In genomic region chr11:131888230-131888826, GRCh38 we compare ENCODE assay signal across 10 cellular contexts.
A peak's percentile ranks its signal among the peaks of the same experiment; 100 is the strongest.
DNase-seq lines count a peak whose midpoint lies in the region; ATAC-seq and TF ChIP-seq lines count a peak whose summit lies in the region.
"Had no signal": no experiment of that assay in that cellular context is flagged by ENCODE, and none has a peak within 500 bp of the region (broad histone marks: within the 10 kb centered on the region; RNA-seq: fewer than 3 reads in every experiment).

No MANE protein-coding gene starts in this region.

- no peak for TF ChIP-seq CTCF in gastroesophageal sphincter (IDR thresholded peaks at IDR 0.05)
- TF ChIP-seq CTCF in heart left ventricle (IDR thresholded peaks at IDR 0.05), result no peak

- H3K27me3 ChIP-seq in gastroesophageal sphincter (no peaks in the 10 kb centered on the region), heart left ventricle (peaks cover 0 to 6% (median 0%) of the 10 kb centered on the region in 9 donors)

- no peaks in the 10 kb centered on the region for H3K36me3 ChIP-seq in gastroesophageal sphincter
- no peaks in the 10 kb centered on the region for H3K36me3 ChIP-seq in heart left ventricle

- TF ChIP-seq POLR2A in gastroesophageal sphincter (IDR thresholded peaks at IDR 0.05) (no peak), heart left ventricle (IDR thresholded peaks at IDR 0.05) (no peak)

- H3K9me3 ChIP-seq in gastroesophageal sphincter (no peaks in the 10 kb centered on the region), heart left ventricle (no peaks in the 10 kb centered on the region)

- H3K4me3 ChIP-seq in gastroesophageal sphincter (no peak overlapping the region), heart left ventricle (no peak overlapping the region)

- TF ChIP-seq EP300 in gastroesophageal sphincter (IDR thresholded peaks at IDR 0.05), result no peak

- no peak for ATAC-seq in gastroesophageal sphincter
- ATAC-seq in GM21360 (IDR thresholded peaks at IDR 0.05; ENCODE audit: unreplicated experiment), result no peak
- no peak for ATAC-seq in heart left ventricle

- peaks cover 5 to 23% (median 9%) of the 10 kb centered on the region in 3 donors for H3K4me1 ChIP-seq in gastroesophageal sphincter
- peaks cover 0 to 15% (median 2%) of the 10 kb centered on the region in 12 donors for H3K4me1 ChIP-seq in heart left ventricle

- 39 to 61% methylated on average over 8 to 10 of the region's 13 CpGs for WGBS in gastroesophageal sphincter (ENCODE audit: low coverage in 1 of 2), 2 donors
- 70 to 79% (median 76%) methylated on average over 13 of the region's 13 CpGs for WGBS in heart left ventricle, 4 donors

- H3K27ac ChIP-seq in gastroesophageal sphincter, result peak overlapping the region in 3 of 4 donors; percentile 35 to 75 (median 71)
- peak overlapping the region in 3 of 12 donors; percentile 39 to 65 (median 43) for H3K27ac ChIP-seq in heart left ventricle

- DNase-seq in HCEC 1CT (peak; percentile 93), amniotic epithelial cell (ENCODE audit: low read depth) (peak; percentile 66), stromal cell of bone marrow (ENCODE audit: low read depth) (peak; percentile 71), heart left ventricle (no peak), putamen (ENCODE audit: low spot score) (no peak)
- DNase-seq: activated CD4-positive, alpha-beta memory T cell treated with anti-CD3 and anti-CD28 coated beads, Interleukin-2, amount 10 ng/mL, durations not matched to agents 7 days and 5 days; GF-D8; stimulated activated CD4-positive, alpha-beta T cell treated with anti-CD3 and anti-CD28 coated beads, Interleukin-2, amount 100 ng/mL, for 48 hours had no signal

- intact Hi-C loops in heart left ventricle (cut with DNase I), result no loop called here

Comparison
In these comparisons a context has a peak if more than half of its experiments do, and no peak if none do; other contexts are left out.
1. DNase-seq: peak in HCEC 1CT (single experiment), amniotic epithelial cell (single experiment) and stromal cell of bone marrow (single experiment); none in heart left ventricle (0 of 5) and putamen (single experiment).